Comparison of ENCODE assay signal across 7 cellular contexts in genomic region chr2:113046465-113046864, GRCh38.
"Had no signal": no experiment of that assay in that cellular context is flagged by ENCODE, and none has a peak within 500 bp of the region (broad histone marks: within the 10 kb centered on the region; RNA-seq: fewer than 3 reads in every experiment).

No MANE protein-coding gene starts in this region.

- H3K27ac ChIP-seq: GM23248 had no signal

- H3K4me3 ChIP-seq: GM23248, HAP-1, K562 had no signal

- DNase-seq: GM23248, GOT3, H7, IMR-90 had no signal

- ATAC-seq: HCT116, K562 had no signal
